ENCODE assay signal across 12 cellular contexts in the genomic region with DNA sequence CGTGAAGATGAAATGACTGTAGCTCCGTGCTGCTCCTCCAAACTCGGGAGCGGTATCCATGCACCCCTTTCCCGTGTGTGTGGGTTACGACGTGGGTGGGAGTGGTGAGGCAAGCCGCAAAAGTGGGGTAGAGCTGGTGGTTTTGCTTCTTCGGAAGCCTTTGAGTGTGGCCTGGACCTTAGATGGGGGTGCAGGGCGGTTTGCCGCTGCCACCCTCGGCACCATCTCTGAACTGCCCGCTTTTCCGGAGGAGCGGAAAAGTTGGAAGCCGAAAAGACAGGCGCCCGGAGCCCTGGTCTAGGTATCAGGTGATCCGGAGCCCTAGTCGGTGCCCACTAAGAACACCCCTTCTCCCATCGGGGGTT. TPM values are rescaled to one million over a fixed set of nuclear protein-coding genes. Genes with fewer than 3 reads are reported as not detected.
A peak's percentile ranks its signal among the peaks of the same experiment; 100 is the strongest.
DNase-seq lines count a peak whose midpoint lies in the region; TF ChIP-seq lines count a peak whose summit lies in the region.
"Had no signal": no experiment of that assay in that cellular context is flagged by ENCODE, and none has a peak within 500 bp of the region (broad histone marks: within the 10 kb centered on the region; RNA-seq: fewer than 3 reads in every experiment).

No MANE protein-coding gene starts in this region.

- no CpG with 5 or more reads among the region's 21 CpGs for WGBS in ovary, 3 donors

- no peaks in the 10 kb centered on the region for H3K27me3 ChIP-seq in ovary
- H3K27me3 ChIP-seq: SJCRH30 had no signal

- no peak for TF ChIP-seq POLR2A in ovary (IDR thresholded peaks at IDR 0.05)

- intact Hi-C loops in ovary (cut with DNase I): no loop called here

- no peaks in the 10 kb centered on the region for H3K9me3 ChIP-seq in ovary
- H3K9me3 ChIP-seq: SJCRH30 had no signal

- H3K36me3 ChIP-seq in ovary: no peaks in the 10 kb centered on the region
- H3K36me3 ChIP-seq: SJCRH30 had no signal

- no peaks in the 10 kb centered on the region for H3K4me1 ChIP-seq in ovary (ENCODE audit: insufficient read depth)
- H3K4me1 ChIP-seq: SJCRH30 had no signal

- H3K4me3 ChIP-seq in ovary: no peak overlapping the region
- H3K4me3 ChIP-seq: SJCRH30 had no signal

- in situ Hi-C loops in GM13977 (cut with MboI; ENCODE audit: low pct_unique_long_range_greater_than_20kb, low sequenced_read_pairs, unreplicated experiment): no loop called here

- DNase-seq in stimulated activated CD4-positive, alpha-beta T cell treated with anti-CD3 and anti-CD28 coated beads, Interleukin-15, amount 100 ng/mL, for 24 hours: peak; percentile 14
- DNase-seq in stimulated activated CD4-positive, alpha-beta T cell treated with anti-CD3 and anti-CD28 coated beads, Interleukin-12 subunit alpha, Interleukin-12 subunit beta, amount 100 ng/mL, for 4 hours: no peak
- DNase-seq in inferior parietal cortex (ENCODE audit: extremely low spot score) (peak; percentile 26), SW480 (ENCODE audit: low spot score) (no peak), ovary (no peak), NCI-H1436 (lab: John Stamatoyannopoulos, UW) (no peak), GM13977 (ENCODE audit: low spot score) (no peak)
- DNase-seq: activated naive CD8-positive, alpha-beta T cell treated with anti-CD3 and anti-CD28 coated beads, Interleukin-2, amount 10 ng/mL, durations not matched to agents 7 days and 5 days; Calu3; NCI-H1417; SJCRH30 had no signal

- TF ChIP-seq CTCF in VCaP (conservative IDR thresholded peaks at IDR 0.05) (no peak), ovary (IDR thresholded peaks at IDR 0.05) (no peak), GM13977 (IDR thresholded peaks at IDR 0.05; ENCODE audit: extremely low read depth, insufficient read depth, missing control alignments) (no peak)

- H3K27ac ChIP-seq in VCaP (peak overlapping the region; percentile 74; the same call in 1 of the 2 replicates), ovary (no peak overlapping the region)
- H3K27ac ChIP-seq: SJCRH30 had no signal

- TF ChIP-seq EP300 in ovary (IDR thresholded peaks at IDR 0.05): no peak

RNA-seq across cellular contexts. Expression of a gene that starts 0.5 kb away (rescaled TPM):
- total RNA-seq in ovary: under 1 TPM in 2 of 7 donors, not detected in 5; 0.15 to 0.23 TPM
- polyA plus RNA-seq in ovary: under 1 TPM in 1 of 2 donors, not detected in 1; 0.88 TPM
- total RNA-seq: Calu3, SJCRH30 had no signal

Comparison
In these comparisons a context has a peak if more than half of its experiments do, and no peak if none do; other contexts are left out.
1. DNase-seq: peak in stimulated activated CD4-positive, alpha-beta T cell treated with anti-CD3 and anti-CD28 coated beads, Interleukin-15, amount 100 ng/mL, for 24 hours (single experiment) and inferior parietal cortex (single experiment); none in stimulated activated CD4-positive, alpha-beta T cell treated with anti-CD3 and anti-CD28 coated beads, Interleukin-12 subunit alpha, Interleukin-12 subunit beta, amount 100 ng/mL, for 4 hours (single experiment), SW480 (single experiment), ovary (0 of 5), NCI-H1436 (single experiment) and GM13977 (single experiment).